In genomic region chr9:85742630-85742928, GRCh38 we compare ENCODE assay signal across 8 cellular contexts. TPM values are rescaled to one million over a fixed set of nuclear protein-coding genes. Genes with fewer than 3 reads are reported as not detected.
A peak's percentile ranks its signal among the peaks of the same experiment; 100 is the strongest.
DNase-seq lines count a peak whose midpoint lies in the region; ATAC-seq and TF ChIP-seq lines count a peak whose summit lies in the region.

No MANE protein-coding gene starts in this region.

- DNase-seq in CD14-positive monocyte (ENCODE audit: low spot score) (no peak), astrocyte of the cerebellum (ENCODE audit: low read depth) (peak; percentile 44), lower leg skin (ENCODE audit: low spot score in 2 of 2) (no peak), upper lobe of right lung (no peak), OCI-M2 (lab: John Stamatoyannopoulos, UW; ENCODE audit: unreplicated experiment) (no peak), SK-N-DZ (ENCODE audit: low spot score) (no peak), T-helper 9 cell (no peak)

- peak overlapping the region; percentile 91 to 98 (median 96) for H3K27ac Mint-ChIP-seq in CD14-positive monocyte

- intact Hi-C loops in CD14-positive monocyte (cut with micrococcal nuclease): loop anchor here (5.0 to 10.0 kb wide), 3 partner anchors 35 to 602 kb away; no protein-coding TSS in a partner anchor
- intact Hi-C loops in lower leg skin (cut with DNase I; ENCODE audit: low total_unique reads): no loop called here
- intact Hi-C loops in upper lobe of right lung (cut with DNase I): no loop called here

- H3K4me1 Mint-ChIP-seq in CD14-positive monocyte: peaks cover 69% of the 10 kb centered on the region

- H3K36me3 Mint-ChIP-seq in CD14-positive monocyte: peaks cover 0 to 8% of the 10 kb centered on the region in 2 donors

- H3K4me3 ChIP-seq in HUES48 (ENCODE audit: low read depth, low read length) (peak overlapping the region; percentile 77), astrocyte of the cerebellum (ENCODE audit: low read depth, low read length) (peak overlapping the region; percentile 92), lower leg skin (ENCODE audit: low read depth, poor library complexity, severe bottlenecking) (peak overlapping the region; percentile 61), upper lobe of right lung (peak overlapping the region; percentile 94)

- TF ChIP-seq CTCF in CD14-positive monocyte (IDR thresholded peaks at IDR 0.05): no peak
- TF ChIP-seq CTCF in astrocyte of the cerebellum (IDR thresholded peaks at IDR 0.05; ENCODE audit: low read depth, low read length, missing control alignments): no peak
- no peak for TF ChIP-seq CTCF in lower leg skin (IDR thresholded peaks at IDR 0.05)
- TF ChIP-seq CTCF in upper lobe of right lung (IDR thresholded peaks at IDR 0.05): no peak

- H3K27ac ChIP-seq in HUES48 (ENCODE audit: low read depth, low read length) (peak overlapping the region; percentile 76), upper lobe of right lung (peak overlapping the region; percentile 81)

- H3K36me3 ChIP-seq in HUES48 (ENCODE audit: control insufficient read depth, insufficient read depth, low read length) (no peaks in the 10 kb centered on the region), upper lobe of right lung (no peaks in the 10 kb centered on the region)

- peak overlapping the region; percentile 40 for H3K9ac ChIP-seq in HUES48 (ENCODE audit: low read depth, low read length)

- ATAC-seq in upper lobe of right lung: no peak

- in situ Hi-C loops in astrocyte of the cerebellum (cut with HindIII; ENCODE audit: low sequenced_read_pairs): no loop called here

- H3K4me1 ChIP-seq in HUES48 (ENCODE audit: control insufficient read depth, insufficient read depth, low read length): peaks cover 27% of the 10 kb centered on the region
- H3K4me1 ChIP-seq in upper lobe of right lung: peaks cover 17% of the 10 kb centered on the region

- WGBS in lower leg skin, 2 donors: 0 to 1% methylated on average over 3 of the region's 3 CpGs

- H3K9me3 Mint-ChIP-seq in CD14-positive monocyte: no peaks in the 10 kb centered on the region

- H3K4me3 Mint-ChIP-seq in CD14-positive monocyte: peak overlapping the region; percentile 86 to 92

- H3K27me3 Mint-ChIP-seq in CD14-positive monocyte (ENCODE audit: low read depth in 3 of 3): peaks cover 0 to 3% (median 0%) of the 10 kb centered on the region in 3 donors

- no peak for TF ChIP-seq POLR2A in lower leg skin (IDR thresholded peaks at IDR 0.05)

- H3K27me3 ChIP-seq in HUES48 (ENCODE audit: control insufficient read depth, insufficient read depth, low read length) (no peaks in the 10 kb centered on the region), upper lobe of right lung (no peaks in the 10 kb centered on the region)

- H3K9me3 ChIP-seq in HUES48 (ENCODE audit: control insufficient read depth, insufficient read depth, low read length) (no peaks in the 10 kb centered on the region), upper lobe of right lung (no peaks in the 10 kb centered on the region)

RNA-seq across cellular contexts. Expression of gene AGTPBP1, which starts 0.8 kb away (rescaled TPM):
- polyA plus RNA-seq in CD14-positive monocyte: 10 to 100 TPM; 77.0 to 90.3 TPM
- total RNA-seq in lower leg skin (10 to 100 TPM; 12.5 to 15.1 (median 14.0) TPM), upper lobe of right lung (51.7 TPM)
- 50.6 and 57.3 TPM in 2 replicates for polyA plus RNA-seq in SK-N-DZ (2014; cell fraction: cytosol; rRNA removed)
- polyA plus RNA-seq in SK-N-DZ (2014; cell fraction: nucleus; rRNA removed): 47.5 and 49.2 TPM in 2 replicates

Comparison
In these comparisons a context has a peak if more than half of its experiments do, and no peak if none do; other contexts are left out.
1. intact Hi-C loops: an anchor here in CD14-positive monocyte (5.0 to 10.0 kb wide); none called in lower leg skin and upper lobe of right lung.